ENCODE assay signal across 9 cellular contexts in genomic region chr6:137641474-137642077, GRCh38.
DNase-seq lines count a peak whose midpoint lies in the region; ATAC-seq lines count a peak whose summit lies in the region.
"Had no signal": no experiment of that assay in that cellular context is flagged by ENCODE, and none has a peak within 500 bp of the region (broad histone marks: within the 10 kb centered on the region; RNA-seq: fewer than 3 reads in every experiment).

No MANE protein-coding gene starts in this region.

- no peak overlapping the region for H3K4me2 ChIP-seq in mesendoderm (ENCODE audit: low read length)
- H3K4me2 ChIP-seq: BLaER1 had no signal

- H3K27me3 ChIP-seq in effector memory CD4-positive, alpha-beta T cell (replicated peaks; ENCODE audit: control insufficient read depth, insufficient read depth, low read length, poor library complexity, severe bottlenecking) = no peaks in the 10 kb centered on the region
- no peaks in the 10 kb centered on the region for H3K27me3 ChIP-seq in mesendoderm (ENCODE audit: insufficient read depth, low read length, poor library complexity)
- H3K27me3 ChIP-seq: BLaER1 had no signal

- peak; percentile 50 to 71 for DNase-seq in NCI-H2081 (lab: John Stamatoyannopoulos, UW)
- no peak for DNase-seq in NCI-H2081 treated with DMSO at 0.1 percent for 48 hours (lab: John Stamatoyannopoulos, UW)
- peak; percentile 60 for DNase-seq in NCI-H526 treated with DMSO at 0.1 percent for 48 hours (lab: John Stamatoyannopoulos, UW)
- DNase-seq in activated CD4-positive, alpha-beta T cell treated with anti-CD3 and anti-CD28 coated beads, Interleukin-2, amount 50 U/mL, for 48 hours = peak; percentile 58 to 67
- DNase-seq in effector memory CD4-positive, alpha-beta T cell = peak; percentile 21 to 51 (median 32)
- DNase-seq in mesendoderm = peak; percentile 77
- DNase-seq in stimulated activated CD8-positive, alpha-beta memory T cell treated with anti-CD3 and anti-CD28 coated beads, Interleukin-4, amount 100 ng/mL, for 1 hour (ENCODE audit: low read depth in 2 of 2, low spot score in 1 of 2) = peak; percentile 13 to 36

- H2BK15ac ChIP-seq in mesendoderm (replicated peaks; ENCODE audit: low read depth) = no peak overlapping the region

- no peak overlapping the region for H2BK5ac ChIP-seq in mesendoderm (ENCODE audit: low read length)

- H3K79me1 ChIP-seq in mesendoderm (ENCODE audit: low read length) = no peaks in the 10 kb centered on the region

- no peak overlapping the region for H2BK120ac ChIP-seq in mesendoderm (ENCODE audit: low read depth, low read length)

- no peak overlapping the region for H3K56ac ChIP-seq in mesendoderm (ENCODE audit: low read length)

- ATAC-seq in HG03378 (IDR thresholded peaks at IDR 0.05; ENCODE audit: unreplicated experiment) = peak; percentile 48

- no peaks in the 10 kb centered on the region for H3K79me2 ChIP-seq in mesendoderm (ENCODE audit: control insufficient read depth, insufficient read depth, low read length)

- no CpG with 5 or more reads among the region's 6 CpGs for WGBS in mesendoderm (ENCODE audit: extremely low coverage, insufficient coverage, low lambda C conversion rate)

- H3K18ac ChIP-seq in mesendoderm (ENCODE audit: low read length) = no peak overlapping the region

- no peak overlapping the region for H3K9ac ChIP-seq in mesendoderm (ENCODE audit: low read length)
- H3K9ac ChIP-seq: BLaER1 had no signal

- H3K9me3 ChIP-seq in effector memory CD4-positive, alpha-beta T cell (ENCODE audit: control insufficient read depth, low read length) = no peaks in the 10 kb centered on the region
- H3K9me3 ChIP-seq: BLaER1 had no signal

- no peak overlapping the region for H3K4me3 ChIP-seq in effector memory CD4-positive, alpha-beta T cell (ENCODE audit: insufficient read depth, low read depth, low read length, poor library complexity, severe bottlenecking)
- no peak overlapping the region for H3K4me3 ChIP-seq in mesendoderm (ENCODE audit: low read length)
- H3K4me3 ChIP-seq: BLaER1 had no signal

- H3K4ac ChIP-seq in mesendoderm (ENCODE audit: low read depth, low read length) = no peak overlapping the region

- no peak overlapping the region for H4K5ac ChIP-seq in mesendoderm (ENCODE audit: low read length)

- no peak overlapping the region for H4K8ac ChIP-seq in mesendoderm (ENCODE audit: low read depth, low read length)

- no peak overlapping the region for H3K23ac ChIP-seq in mesendoderm (ENCODE audit: low read length)

- no peaks in the 10 kb centered on the region for H3K4me1 ChIP-seq in effector memory CD4-positive, alpha-beta T cell (ENCODE audit: control insufficient read depth, insufficient read depth, low read length, poor library complexity, severe bottlenecking)
- no peaks in the 10 kb centered on the region for H3K4me1 ChIP-seq in mesendoderm (ENCODE audit: control insufficient read depth, low read depth, low read length)

- H3K36me3 ChIP-seq in effector memory CD4-positive, alpha-beta T cell (ENCODE audit: control insufficient read depth, insufficient read depth, low read length) = no peaks in the 10 kb centered on the region
- H3K36me3 ChIP-seq in mesendoderm (ENCODE audit: control insufficient read depth, insufficient read depth, low read length) = no peaks in the 10 kb centered on the region
- H3K36me3 ChIP-seq: BLaER1 had no signal

- H3K27ac ChIP-seq in effector memory CD4-positive, alpha-beta T cell (ENCODE audit: insufficient read depth, low read length, poor library complexity, severe bottlenecking) = no peak overlapping the region
- H3K27ac ChIP-seq in mesendoderm (ENCODE audit: low read depth, low read length) = no peak overlapping the region
- H3K27ac ChIP-seq: BLaER1 had no signal

- H2AK5ac ChIP-seq in mesendoderm (ENCODE audit: low read length) = no peak overlapping the region
